27 cellular contexts compared by ENCODE assay signal in genomic region chr9:91028166-91028827, GRCh38.
"Had no signal": no experiment of that assay in that cellular context is flagged by ENCODE, and none has a peak within 500 bp of the region (broad histone marks: within the 10 kb centered on the region; RNA-seq: fewer than 3 reads in every experiment).

No MANE protein-coding gene starts in this region.

- H3K4me3 ChIP-seq: ascending aorta, body of pancreas, MG63, Peyer's patch had no signal

- H3K36me3 Mint-ChIP-seq: activated CD4-positive, alpha-beta memory T cell treated with anti-CD3 and anti-CD28 coated beads for 36 hours; activated naive CD4-positive, alpha-beta T cell treated with anti-CD3 and anti-CD28 coated beads, Interleukin-2, amount 50 U/mL, for 72 hours; WTC11 had no signal

- H3K9ac ChIP-seq: KMS-11 had no signal

- H3K9me3 Mint-ChIP-seq: activated CD4-positive, alpha-beta memory T cell treated with anti-CD3 and anti-CD28 coated beads for 36 hours; activated naive CD4-positive, alpha-beta T cell treated with anti-CD3 and anti-CD28 coated beads, Interleukin-2, amount 50 U/mL, for 72 hours; activated naive CD8-positive, alpha-beta T cell treated with anti-CD3 and anti-CD28 coated beads, Interleukin-2, amount 50 U/mL, for 24 hours; activated T-cell treated with anti-CD3 and anti-CD28 coated beads, Interleukin-2, amount 50 U/mL, for 4 hours had no signal

- H3K36me3 ChIP-seq: ascending aorta, MG63, Peyer's patch had no signal

- H3K4me3 Mint-ChIP-seq: activated CD4-positive, alpha-beta memory T cell treated with anti-CD3 and anti-CD28 coated beads for 36 hours; activated naive CD8-positive, alpha-beta T cell treated with anti-CD3 and anti-CD28 coated beads, Interleukin-2, amount 50 U/mL, for 24 hours; activated T-cell treated with anti-CD3 and anti-CD28 coated beads, Interleukin-2, amount 50 U/mL, for 4 hours; T-helper 17 cell; WTC11 had no signal

- DNase-seq: activated CD4-positive, alpha-beta memory T cell treated with anti-CD3 and anti-CD28 coated beads for 36 hours; activated CD4-positive, alpha-beta T cell treated with anti-CD3 and anti-CD28 coated beads for 48 hours; activated CD4-positive, CD25-positive, alpha-beta regulatory T cell treated with anti-CD3 and anti-CD28 coated beads, Interleukin-2, amount 50 U/mL, for 72 hours; activated CD8-positive, alpha-beta memory T cell treated with anti-CD3 and anti-CD28 coated beads for 24 hours; activated effector memory CD4-positive, alpha-beta T cell treated with anti-CD3 and anti-CD28 coated beads, Interleukin-2, amount 50 U/mL, for 16 hours; activated naive CD4-positive, alpha-beta T cell treated with Interleukin-2 at 50 U/mL for 16 hours; activated naive CD8-positive, alpha-beta T cell treated with anti-CD3 and anti-CD28 coated beads, Interleukin-2, amount 50 U/mL, for 24 hours; activated T-cell treated with anti-CD3 and anti-CD28 coated beads, Interleukin-2, amount 50 U/mL, for 4 hours; amniotic stem cell; body of pancreas; central memory CD4-positive, alpha-beta T cell; MG63; MV-4-11; NCI-H1092 treated with DMSO at 0.1 percent for 48 hours; NCI-H1417 treated with DMSO at 0.1 percent for 48 hours; NCI-H1694 treated with DMSO at 0.1 percent for 48 hours; NCI-H345; NCI-H510A; NCI-H526 treated with DMSO at 0.1 percent for 48 hours; SHP77 treated with DMSO at 0.1 percent for 48 hours; T-helper 17 cell; T-helper 9 cell had no signal

- H3K4me1 ChIP-seq: ascending aorta, body of pancreas, Peyer's patch had no signal

- ATAC-seq: activated naive CD4-positive, alpha-beta T cell treated with anti-CD3 and anti-CD28 coated beads, Interleukin-2, amount 50 U/mL, for 72 hours; activated naive CD8-positive, alpha-beta T cell treated with anti-CD3 and anti-CD28 coated beads, Interleukin-2, amount 50 U/mL, for 24 hours; activated T-cell treated with anti-CD3 and anti-CD28 coated beads, Interleukin-2, amount 50 U/mL, for 4 hours; body of pancreas; T-helper 17 cell; WTC11 had no signal

- H3K27ac ChIP-seq: ascending aorta, body of pancreas, KMS-11, Peyer's patch had no signal

- H3K4me1 Mint-ChIP-seq: activated naive CD8-positive, alpha-beta T cell treated with anti-CD3 and anti-CD28 coated beads, Interleukin-2, amount 50 U/mL, for 24 hours; T-helper 17 cell had no signal

- H3K27me3 ChIP-seq: ascending aorta, body of pancreas, MG63, Peyer's patch had no signal

- H3K9me3 ChIP-seq: ascending aorta, body of pancreas, MG63, Peyer's patch had no signal

- H3K4me2 ChIP-seq: KMS-11 had no signal

- H3K27ac Mint-ChIP-seq: activated CD4-positive, alpha-beta memory T cell treated with anti-CD3 and anti-CD28 coated beads for 36 hours; activated naive CD4-positive, alpha-beta T cell treated with anti-CD3 and anti-CD28 coated beads, Interleukin-2, amount 50 U/mL, for 72 hours; activated naive CD8-positive, alpha-beta T cell treated with anti-CD3 and anti-CD28 coated beads, Interleukin-2, amount 50 U/mL, for 24 hours; T-helper 17 cell; WTC11 had no signal
